Comparison of ENCODE assay signal across 8 cellular contexts in the genomic region with DNA sequence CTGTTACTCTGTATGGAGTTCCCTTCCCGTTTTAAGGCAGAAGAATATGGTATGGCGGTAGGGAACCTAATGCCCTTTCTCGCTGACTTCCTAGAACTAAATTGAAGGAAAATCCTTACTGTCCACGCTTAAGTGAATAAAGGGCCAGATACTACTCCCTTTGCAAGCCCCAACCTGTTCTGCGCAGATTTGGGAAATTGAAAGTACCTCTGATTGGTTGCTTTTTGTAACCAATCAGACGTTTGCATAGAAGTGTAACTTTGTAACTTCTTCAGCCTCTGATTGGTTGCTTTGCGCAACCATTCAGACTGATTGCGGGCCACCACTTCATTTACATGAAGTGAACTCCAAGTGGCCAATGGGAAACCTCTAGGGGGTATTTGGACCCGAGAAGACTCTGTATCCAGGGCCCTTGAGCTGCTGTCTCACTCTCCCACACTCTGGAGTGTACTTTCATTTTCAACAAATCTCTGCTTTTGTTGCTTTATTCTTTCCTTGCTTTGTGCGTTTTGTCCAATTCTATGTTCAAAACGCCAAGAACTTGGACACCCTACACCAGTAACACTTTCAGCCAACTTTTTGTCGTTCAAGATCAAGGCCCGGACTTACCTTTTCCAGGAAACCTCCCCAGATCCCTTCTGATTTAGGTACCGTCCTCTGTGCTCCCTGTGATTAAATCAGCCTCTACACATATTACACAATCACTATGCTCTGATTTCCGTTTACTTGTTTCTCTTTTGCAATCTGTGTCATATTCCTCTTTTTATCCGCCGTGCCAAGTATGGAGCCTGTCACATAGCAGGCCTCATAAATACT. TPM values are rescaled to one million over a fixed set of nuclear protein-coding genes. Genes with fewer than 3 reads are reported as not detected.
DNase-seq lines count a peak whose midpoint lies in the region; ATAC-seq and TF ChIP-seq lines count a peak whose summit lies in the region.

No MANE protein-coding gene starts in this region.

- DNase-seq in endothelial cell (ENCODE audit: low spot score) (no peak), occipital lobe (lab: John Stamatoyannopoulos, UW) (no peak), NCI-H187 treated with DMSO at 0.1 percent for 48 hours (lab: John Stamatoyannopoulos, UW) (no peak)

- H3K9ac ChIP-seq in OCI-LY1 (ENCODE audit: low read length), result peak overlapping the region; percentile 21; the same call in 1 of the 2 replicates
- no peak overlapping the region for H3K9ac ChIP-seq in parathyroid adenoma

- H3K36me3 Mint-ChIP-seq in endothelial cell (ENCODE audit: low read depth, unreplicated experiment), result peaks cover 8% of the 10 kb centered on the region

- H3K27ac Mint-ChIP-seq in endothelial cell (ENCODE audit: unreplicated experiment), result peak overlapping the region; percentile 98

- peaks cover 40% of the 10 kb centered on the region for H3K4me1 ChIP-seq in OCI-LY1 (ENCODE audit: insufficient read depth, low read length, severe bottlenecking)
- no peaks in the 10 kb centered on the region for H3K4me1 ChIP-seq in parathyroid adenoma

- no peaks in the 10 kb centered on the region for H3K9me3 ChIP-seq in OCI-LY1 (ENCODE audit: low read length)
- no peaks in the 10 kb centered on the region for H3K9me3 ChIP-seq in parathyroid adenoma (ENCODE audit: control insufficient read depth, low read length)

- H3K9me2 ChIP-seq in OCI-LY1 (ENCODE audit: low read depth, low read length), result no peaks in the 10 kb centered on the region

- ATAC-seq in GM19395 (IDR thresholded peaks at IDR 0.05; ENCODE audit: unreplicated experiment) (peak; percentile 1), HG03097 (IDR thresholded peaks at IDR 0.05; ENCODE audit: low FRiP score, unreplicated experiment) (no peak), HG03565 (IDR thresholded peaks at IDR 0.05; ENCODE audit: unreplicated experiment) (no peak)

- TF ChIP-seq CTCF in OCI-LY1 (IDR thresholded peaks at IDR 0.05; ENCODE audit: low read length) (no peak), endothelial cell (IDR thresholded peaks at IDR 0.05; ENCODE audit: unreplicated experiment) (no peak), parathyroid adenoma (IDR thresholded peaks at IDR 0.05) (no peak)

- peak overlapping the region; percentile 95 for H3K4me3 ChIP-seq in OCI-LY1 (ENCODE audit: low read depth, low read length, poor library complexity, severe bottlenecking)
- H3K4me3 ChIP-seq in parathyroid adenoma (ENCODE audit: low read depth, low read length), result peak overlapping the region; percentile 98

- peaks cover 41% of the 10 kb centered on the region for H3K79me2 ChIP-seq in OCI-LY1 (ENCODE audit: insufficient read depth, low read length)
- peaks cover 11% of the 10 kb centered on the region for H3K79me2 ChIP-seq in parathyroid adenoma

- H3F3A ChIP-seq in OCI-LY1 (ENCODE audit: insufficient read depth, low read length), result no peaks in the 10 kb centered on the region

- H3K27me3 Mint-ChIP-seq in endothelial cell (ENCODE audit: unreplicated experiment), result peaks cover 8% of the 10 kb centered on the region

- peak overlapping the region; percentile 99 for H3K4me3 Mint-ChIP-seq in endothelial cell (ENCODE audit: unreplicated experiment)

- no peaks in the 10 kb centered on the region for H4K20me1 ChIP-seq in OCI-LY1 (ENCODE audit: insufficient read depth, low read length)

- H3K4me2 ChIP-seq in OCI-LY1 (ENCODE audit: low read length) (peak overlapping the region; percentile 64), parathyroid adenoma (ENCODE audit: low read length) (peak overlapping the region; percentile 40)

- H3K36me3 ChIP-seq in OCI-LY1 (ENCODE audit: insufficient read depth, low read length), result peaks cover 25% of the 10 kb centered on the region
- H3K36me3 ChIP-seq in parathyroid adenoma (ENCODE audit: control insufficient read depth, insufficient read depth, low read length), result no peaks in the 10 kb centered on the region

- H3K27me3 ChIP-seq in OCI-LY1 (ENCODE audit: insufficient read depth, low read length) (no peaks in the 10 kb centered on the region), parathyroid adenoma (ENCODE audit: control insufficient read depth, insufficient read depth, low read length) (no peaks in the 10 kb centered on the region)

- peaks cover 23% of the 10 kb centered on the region for H3K4me1 Mint-ChIP-seq in endothelial cell (ENCODE audit: unreplicated experiment)

- peak overlapping the region; percentile 60 for H2AFZ ChIP-seq in OCI-LY1 (ENCODE audit: low read length)
- H2AFZ ChIP-seq in parathyroid adenoma, result peak overlapping the region; percentile 87

- H3K9me3 Mint-ChIP-seq in endothelial cell (ENCODE audit: unreplicated experiment), result no peaks in the 10 kb centered on the region

- no peak overlapping the region for H3K27ac ChIP-seq in OCI-LY1 (ENCODE audit: low read depth, low read length, poor library complexity, severe bottlenecking)
- H3K27ac ChIP-seq in parathyroid adenoma, result peak overlapping the region; percentile 29

RNA-seq across cellular contexts. Expression of a gene that starts 1.0 kb away (rescaled TPM):
- total RNA-seq in endothelial cell (ENCODE audit: unreplicated experiment) (59.6 TPM), occipital lobe (60.5 TPM)

RNA-seq across cellular contexts. Expression of a gene that starts 47.4 kb away (rescaled TPM):
- 0.44 TPM for total RNA-seq in endothelial cell (ENCODE audit: unreplicated experiment)
- total RNA-seq in occipital lobe, result under 0.01 TPM

RNA-seq across cellular contexts. Expression of a gene that starts 56.1 kb away (rescaled TPM):
- total RNA-seq in endothelial cell (ENCODE audit: unreplicated experiment) (53.6 TPM), occipital lobe (116 TPM)
